26 cellular contexts compared by ENCODE assay signal in genomic region chr4:145107126-145107525, GRCh38.
"Had no signal": no experiment of that assay in that cellular context is flagged by ENCODE, and none has a peak within 500 bp of the region (broad histone marks: within the 10 kb centered on the region; RNA-seq: fewer than 3 reads in every experiment).

No MANE protein-coding gene starts in this region.

- H3K27ac ChIP-seq: hepatocyte, left lung, neural progenitor cell, sigmoid colon, testis, uterus had no signal

- H3K9me3 Mint-ChIP-seq: naive thymus-derived CD8-positive, alpha-beta T cell; neural progenitor cell; T-helper 1 cell treated with Interleukin-12 subunit alpha and Interleukin-12 subunit beta and Interleukin-4 antibody, amounts not matched to agents 30 μg/mL and 1 μg/mL, for 36 hours; WTC11 had no signal

- DNase-seq: activated naive CD4-positive, alpha-beta T cell treated with Interleukin-2 at 50 U/mL for 16 hours; activated T-cell treated with anti-CD3 and anti-CD28 coated beads for 4 hours; cerebellar nuclear complex; cortex of kidney; effector CD4-positive, alpha-beta T cell; foreskin melanocyte; glutamatergic neuron; kidney glomerular epithelial cell; left lung; naive thymus-derived CD8-positive, alpha-beta T cell; posterior cingulate gyrus; sigmoid colon; stimulated activated CD4-positive, alpha-beta T cell treated with anti-CD3 and anti-CD28 coated beads, Interleukin-2, amount 100 ng/mL, for 48 hours; stimulated activated CD8-positive, alpha-beta memory T cell treated with anti-CD3 and anti-CD28 coated beads, Interleukin-4, amount 100 ng/mL, for 48 hours; stimulated activated naive CD4-positive, alpha-beta T cell; T1000; testis; trophoblast cell; uterus had no signal

- H3K9me3 ChIP-seq: left lung, sigmoid colon, testis, uterus had no signal

- H3K4me3 ChIP-seq: hepatocyte, left lung, lung, neural progenitor cell, sigmoid colon, smooth muscle cell, testis, uterus had no signal

- H3K27me3 ChIP-seq: hepatocyte, left lung, neural progenitor cell, sigmoid colon, testis, uterus had no signal

- H3K36me3 ChIP-seq: uterus had no signal

- H3K27me3 Mint-ChIP-seq: naive thymus-derived CD8-positive, alpha-beta T cell had no signal

- H3K27ac Mint-ChIP-seq: neural progenitor cell; T-helper 1 cell treated with Interleukin-12 subunit alpha and Interleukin-12 subunit beta and Interleukin-4 antibody, amounts not matched to agents 30 μg/mL and 1 μg/mL, for 36 hours; WTC11 had no signal

- H3K4me3 Mint-ChIP-seq: naive thymus-derived CD8-positive, alpha-beta T cell; neural progenitor cell; T-helper 1 cell treated with Interleukin-12 subunit alpha and Interleukin-12 subunit beta and Interleukin-4 antibody, amounts not matched to agents 30 μg/mL and 1 μg/mL, for 36 hours; WTC11 had no signal

- H3K4me1 ChIP-seq: neural progenitor cell, testis, uterus had no signal

- H3K4me1 Mint-ChIP-seq: neural progenitor cell, WTC11 had no signal

- ATAC-seq: esophagus mucosa; left lung; naive thymus-derived CD8-positive, alpha-beta T cell; WTC11 had no signal
